8 cellular contexts compared by ENCODE assay signal in the genomic region with DNA sequence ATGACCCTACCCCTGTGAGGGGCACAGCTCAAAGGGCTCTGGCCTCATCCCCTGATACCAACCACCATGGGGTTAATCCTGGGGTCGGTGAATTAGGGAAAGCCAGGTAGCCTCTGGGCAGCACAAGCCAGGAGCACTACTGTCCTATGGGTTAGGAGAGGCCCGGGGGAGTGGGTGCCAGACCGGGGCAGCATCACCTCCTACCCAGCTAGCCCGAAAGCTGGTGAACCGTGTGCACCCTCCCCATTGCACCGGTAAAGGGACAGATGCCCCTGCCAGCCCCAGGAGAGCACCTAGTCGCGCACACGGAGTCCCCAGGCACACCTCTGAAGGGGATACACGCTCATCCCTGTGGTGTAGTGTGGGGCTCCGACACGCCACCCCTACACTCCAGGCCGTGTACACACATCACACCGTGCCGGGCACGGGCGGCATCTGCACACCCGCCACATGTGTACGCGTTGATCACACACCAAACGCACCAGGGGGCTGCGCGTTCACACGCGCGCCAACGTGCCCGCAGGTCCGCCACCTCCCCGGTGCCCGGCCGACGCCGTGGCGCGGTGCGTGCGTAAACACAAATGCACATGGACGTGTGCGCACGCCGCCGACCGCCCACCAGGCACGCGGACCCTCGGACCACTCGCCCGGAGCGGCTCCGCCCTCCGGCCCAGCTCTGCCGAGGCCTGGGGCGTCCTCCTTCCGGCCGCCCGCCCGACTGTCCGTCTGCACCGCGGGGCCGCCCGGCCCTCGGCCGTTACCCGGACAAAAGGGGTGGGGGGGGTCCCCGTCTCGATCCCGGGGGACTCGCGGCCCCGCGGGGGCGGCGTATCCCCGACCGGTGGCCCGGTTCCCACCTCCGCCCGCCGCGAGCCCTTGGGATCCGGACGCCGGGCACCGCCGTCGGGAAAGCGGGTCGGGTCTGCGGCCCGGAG. TPM values are rescaled to one million over a fixed set of nuclear protein-coding genes. Genes with fewer than 3 reads are reported as not detected.
A peak's percentile ranks its signal among the peaks of the same experiment; 100 is the strongest.
DNase-seq lines count a peak whose midpoint lies in the region; ATAC-seq and TF ChIP-seq lines count a peak whose summit lies in the region.

No MANE protein-coding gene starts in this region.

- peaks cover 43% of the 10 kb centered on the region for H4K20me1 ChIP-seq in PC-9 (ENCODE audit: insufficient read depth)

- H3K27ac ChIP-seq in PC-9 (peak overlapping the region; percentile 25; the same call in 1 of the 2 replicates), ascending aorta (peak overlapping the region; percentile 91 to 98), iPS-20b (ENCODE audit: low read length) (peak overlapping the region; percentile 69)

- H3K36me3 ChIP-seq in PC-9 (ENCODE audit: low read depth), result no peaks in the 10 kb centered on the region
- peaks cover 7 to 12% of the 10 kb centered on the region in 2 donors for H3K36me3 ChIP-seq in ascending aorta
- H3K36me3 ChIP-seq in iPS-20b (ENCODE audit: insufficient read depth, low read depth, low read length), result peaks cover 9% of the 10 kb centered on the region; the same call in 1 of the 2 replicates

- no TSS peak for BruUV-seq in PC-9 (replicated peaks; lab: Mats Ljungman, UMichigan)

- peaks cover 42% of the 10 kb centered on the region for H3K4me1 ChIP-seq in PC-9 (replicated peaks; ENCODE audit: insufficient read depth)
- H3K4me1 ChIP-seq in ascending aorta, result peaks cover 23 to 41% of the 10 kb centered on the region in 2 donors
- H3K4me1 ChIP-seq in iPS-20b (ENCODE audit: insufficient read depth, low read length), result peaks cover 14% of the 10 kb centered on the region

- H3K9me3 ChIP-seq in PC-9 (ENCODE audit: insufficient read depth, low read depth) (no peaks in the 10 kb centered on the region), ascending aorta (no peaks in the 10 kb centered on the region), iPS-20b (ENCODE audit: insufficient read depth, low read depth, low read length) (no peaks in the 10 kb centered on the region)

- peak; percentile 5 for DNase-seq in DMS79 treated with DMSO at 0.1 percent for 48 hours (lab: John Stamatoyannopoulos, UW)
- no peak for DNase-seq in DMS79 (lab: John Stamatoyannopoulos, UW)
- no peak for DNase-seq in PC-9
- no peak for DNase-seq in ascending aorta (ENCODE audit: low spot score in 2 of 2)
- DNase-seq in stimulated activated CD4-positive, alpha-beta T cell treated with anti-CD3 and anti-CD28 coated beads, Interleukin-2, amount 100 ng/mL, for 48 hours, result peak; percentile 17 to 45
- DNase-seq in NCI-H1105 treated with DMSO at 0.1 percent for 48 hours (lab: John Stamatoyannopoulos, UW), result no peak

- no peaks in the 10 kb centered on the region for H3K27me3 ChIP-seq in PC-9 (ENCODE audit: insufficient read depth, low read depth)
- no peaks in the 10 kb centered on the region for H3K27me3 ChIP-seq in ascending aorta
- H3K27me3 ChIP-seq in iPS-20b (ENCODE audit: insufficient read depth, low read length), result no peaks in the 10 kb centered on the region

- H2AFZ ChIP-seq in PC-9, result peak overlapping the region; percentile 90; the same call in 1 of the 2 replicates

- H3K9me2 ChIP-seq in PC-9 (ENCODE audit: insufficient read depth), result no peaks in the 10 kb centered on the region

- peaks cover 23% of the 10 kb centered on the region for H3F3A ChIP-seq in PC-9 (ENCODE audit: insufficient read depth, low read depth)

- peaks cover 58% of the 10 kb centered on the region for H3K79me2 ChIP-seq in PC-9 (ENCODE audit: low read depth)

- POLR2A ChIA-PET in PC-9 (lab: Charles Lee; ENCODE audit: unreplicated experiment), result interaction anchor here (0.5 to 0.6 kb wide), 2 partner anchors 79 to 121 kb away, joined by 7 to 19 read pairs; no protein-coding TSS in a partner anchor

- intact Hi-C loops in PC-9 (cut with micrococcal nuclease; ENCODE audit: unreplicated experiment), result loop anchor here (2.0 to 10.0 kb wide), 3 partner anchors 103 to 339 kb away; partner anchors contain the start of genes CORO7 and TFAP4
- intact Hi-C loops in ascending aorta (cut with DNase I), result no loop called here

- H3K4me2 ChIP-seq in PC-9, result peak overlapping the region; percentile 89

- TF ChIP-seq CTCF in PC-9 (conservative IDR thresholded peaks at IDR 0.05) (no peak), ascending aorta (IDR thresholded peaks at IDR 0.05) (no peak)

- H3K9ac ChIP-seq in iPS-20b (ENCODE audit: low read depth, low read length), result peak overlapping the region; percentile 94

- CTCF ChIA-PET in PC-9 (lab: Charles Lee), result interaction anchor here (0.6 to 0.7 kb wide), 2 partner anchors 10 to 11 kb away, joined by 3 read pairs; partner anchors contain the start of gene MGRN1

- H3K4me3 ChIP-seq in PC-9, result peak overlapping the region; percentile 87
- H3K4me3 ChIP-seq in ascending aorta, result peak overlapping the region; percentile 92 to 98
- peak overlapping the region; percentile 94 for H3K4me3 ChIP-seq in iPS-20b (ENCODE audit: low read length)

- ATAC-seq in GM19035 (IDR thresholded peaks at IDR 0.05; ENCODE audit: unreplicated experiment), result no peak

RNA-seq across cellular contexts. Expression of gene UBALD1, which starts 0.8 kb away (rescaled TPM):
- total RNA-seq in PC-9 (2021), result 58.4 and 68.7 TPM in 2 replicates
- total RNA-seq in ascending aorta, result 4.6 TPM

RNA-seq across cellular contexts. Expression of gene MGRN1, which starts 10.7 kb away (rescaled TPM):
- 67.9 and 70.4 TPM in 2 replicates for total RNA-seq in PC-9 (2021)
- 201 TPM for total RNA-seq in ascending aorta

RNA-seq across cellular contexts. Expression of gene C16orf96, which starts 57.8 kb away (rescaled TPM):
- total RNA-seq in PC-9 (2021) (0.13 and 0.15 TPM in 2 replicates), ascending aorta (not detected)

Comparison
In these comparisons a context has a peak if more than half of its experiments do, and no peak if none do; other contexts are left out.
1. DNase-seq: peak in DMS79 treated with DMSO at 0.1 percent for 48 hours (single experiment) and stimulated activated CD4-positive, alpha-beta T cell treated with anti-CD3 and anti-CD28 coated beads, Interleukin-2, amount 100 ng/mL, for 48 hours (2 of 2); none in DMS79 (single experiment), PC-9 (0 of 2), ascending aorta (0 of 2) and NCI-H1105 treated with DMSO at 0.1 percent for 48 hours (single experiment).
2. H3K27ac ChIP-seq: peak in every context shown above with its lines; median percentile 94 in ascending aorta; 69 in iPS-20b; 25 in PC-9.
3. RNA of gene UBALD1, which starts 0.8 kb away (total RNA-seq): 58.4 to 68.7 TPM in PC-9; 4.6 TPM in ascending aorta (single experiment); every median in the first group is over 10 times any median in the second.
4. Peak in every context shown above with its lines, with median percentiles within 50 percentile points of each other: H3K4me3 ChIP-seq.